ENCODE assay signal across 8 cellular contexts in genomic region chr9:124941689-124942561, GRCh38. TPM values are rescaled to one million over a fixed set of nuclear protein-coding genes. Genes with fewer than 3 reads are reported as not detected.
DNase-seq lines count a peak whose midpoint lies in the region; ATAC-seq and TF ChIP-seq lines count a peak whose summit lies in the region.

No MANE protein-coding gene starts in this region.

- H3K27ac Mint-ChIP-seq in T-helper 2 cell treated with Interferon-gamma antibody and Interleukin-4, amounts not matched to agents 5 μg/mL and 100 μg/mL, for 36 hours, result peak overlapping the region; percentile 99

- no peaks in the 10 kb centered on the region for H3K27me3 Mint-ChIP-seq in T-helper 2 cell treated with Interferon-gamma antibody and Interleukin-4, amounts not matched to agents 5 μg/mL and 100 μg/mL, for 36 hours (ENCODE audit: low read depth)

- DNase-seq in AG09319 (ENCODE audit: extremely low read depth, low read depth) (peak; percentile 16), astrocyte of the cerebellum (ENCODE audit: low read depth) (peak; percentile 29), NCI-H128 (lab: John Stamatoyannopoulos, UW; ENCODE audit: unreplicated experiment) (no peak)
- peak; percentile 59 for DNase-seq in T-helper 2 cell treated with Interferon-gamma antibody and Interleukin-4, amounts not matched to agents 5 μg/mL and 100 μg/mL, for 36 hours (ENCODE audit: low spot score)

- peaks cover 17% of the 10 kb centered on the region for H3K4me1 ChIP-seq in skeletal muscle satellite cell (ENCODE audit: control insufficient read depth, insufficient read depth, low read length)

- peak overlapping the region; percentile 96 for H3K9ac ChIP-seq in skeletal muscle satellite cell (ENCODE audit: low read depth, low read length)

- peak; percentile 3 for TF ChIP-seq CTCF in AG09319 (IDR thresholded peaks at IDR 0.05; ENCODE audit: low read depth, low read length)
- peak; percentile 3 for TF ChIP-seq CTCF in astrocyte of the cerebellum (IDR thresholded peaks at IDR 0.05; ENCODE audit: low read depth, low read length, missing control alignments)

- peak overlapping the region; percentile 100 for H3K4me2 ChIP-seq in skeletal muscle satellite cell (ENCODE audit: low read length)

- H3K9me3 Mint-ChIP-seq in T-helper 2 cell treated with Interferon-gamma antibody and Interleukin-4, amounts not matched to agents 5 μg/mL and 100 μg/mL, for 36 hours, result no peaks in the 10 kb centered on the region

- no peaks in the 10 kb centered on the region for H3K36me3 ChIP-seq in skeletal muscle satellite cell (ENCODE audit: insufficient read depth, low read length)

- H3K9me3 ChIP-seq in skeletal muscle satellite cell (replicated peaks; ENCODE audit: low read length), result no peaks in the 10 kb centered on the region

- in situ Hi-C loops in astrocyte of the cerebellum (cut with HindIII; ENCODE audit: low sequenced_read_pairs), result no loop called here

- peaks cover 25% of the 10 kb centered on the region for H3K4me1 Mint-ChIP-seq in T-helper 2 cell treated with Interferon-gamma antibody and Interleukin-4, amounts not matched to agents 5 μg/mL and 100 μg/mL, for 36 hours (ENCODE audit: low read depth)

- H3K36me3 Mint-ChIP-seq in T-helper 2 cell treated with Interferon-gamma antibody and Interleukin-4, amounts not matched to agents 5 μg/mL and 100 μg/mL, for 36 hours (ENCODE audit: low read depth), result peaks cover 19% of the 10 kb centered on the region

- no peaks in the 10 kb centered on the region for H3K27me3 ChIP-seq in skeletal muscle satellite cell (ENCODE audit: control insufficient read depth, insufficient read depth, low read length)

- H3K4me3 ChIP-seq in astrocyte of the cerebellum (ENCODE audit: low read depth, low read length) (peak overlapping the region; percentile 94), iPS-11a (ENCODE audit: low read depth, low read length) (peak overlapping the region; percentile 94), skeletal muscle satellite cell (ENCODE audit: low read length) (peak overlapping the region; percentile 94)

- ATAC-seq in GM19351 (IDR thresholded peaks at IDR 0.05; ENCODE audit: unreplicated experiment) (peak; percentile 25), HG03558 (IDR thresholded peaks at IDR 0.05; ENCODE audit: extremely low read depth, unreplicated experiment) (peak; percentile 11)

- H3K4me3 Mint-ChIP-seq in T-helper 2 cell treated with Interferon-gamma antibody and Interleukin-4, amounts not matched to agents 5 μg/mL and 100 μg/mL, for 36 hours, result peak overlapping the region; percentile 97

RNA-seq across cellular contexts. Expression of gene GOLGA1, which starts 1.0 kb away (rescaled TPM):
- 9.4 and 10.4 TPM in 2 replicates for total RNA-seq in skeletal muscle satellite cell (2012; rRNA removed)
